ENCODE assay signal across 8 cellular contexts in the genomic region with DNA sequence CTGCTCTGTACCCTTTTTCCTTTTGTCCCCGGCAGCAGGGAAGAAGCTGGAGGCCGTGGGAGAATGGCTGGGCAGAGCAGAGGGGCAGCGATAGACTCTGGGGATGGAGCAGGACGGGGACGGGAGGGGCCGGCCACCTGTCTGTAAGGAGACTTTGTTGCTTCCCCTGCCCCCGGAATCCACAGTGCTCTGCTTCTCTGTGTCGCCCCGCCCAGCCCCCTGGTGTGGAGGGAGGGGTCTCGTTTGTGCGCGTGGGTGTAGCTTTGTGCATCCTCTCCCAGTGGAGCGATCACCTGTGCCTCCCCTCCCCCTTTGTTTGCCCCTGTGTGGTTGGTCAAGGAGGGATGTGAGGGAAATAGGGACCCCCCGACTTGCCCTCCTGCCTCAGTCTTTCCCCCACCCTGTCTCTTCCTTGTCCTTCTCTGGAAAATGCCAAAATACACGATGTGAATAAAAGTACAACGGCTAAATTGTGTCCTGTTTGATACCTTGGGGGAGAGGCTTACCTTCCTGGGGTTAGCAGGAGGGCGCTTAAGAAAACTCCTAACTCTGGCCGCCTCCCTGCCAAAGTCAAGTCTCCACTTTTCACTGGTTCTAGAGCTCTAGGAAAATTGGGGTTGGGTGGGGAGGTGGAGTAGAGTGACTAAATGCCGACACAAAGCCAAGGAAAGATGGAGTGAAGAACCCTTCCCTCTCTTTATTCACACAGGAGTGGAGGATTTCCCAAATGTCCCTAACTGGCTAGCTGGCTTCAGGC. TPM values are rescaled to one million over a fixed set of nuclear protein-coding genes. Genes with fewer than 3 reads are reported as not detected.
DNase-seq lines count a peak whose midpoint lies in the region; FAIRE-seq and TF ChIP-seq lines count a peak whose summit lies in the region.

No MANE protein-coding gene starts in this region.

- peak overlapping the region; percentile 99 for H3K27ac ChIP-seq in 22Rv1
- peak overlapping the region; percentile 80 for H3K27ac ChIP-seq in muscle layer of colon (ENCODE audit: low read depth, low read length)

- H3K9ac ChIP-seq in muscle layer of colon (ENCODE audit: low read length): peak overlapping the region; percentile 59

- DNase-seq in HTR-8/SVneo (ENCODE audit: insufficient read length, low spot score) (no peak), bronchial epithelial cell (ENCODE audit: low read depth) (no peak), GM13977 (ENCODE audit: low spot score) (no peak), mesenteric fat pad (ENCODE audit: low spot score) (no peak), G401 (ENCODE audit: low spot score) (no peak), superior temporal gyrus (ENCODE audit: extremely low spot score) (no peak)

- H3K9me3 ChIP-seq in muscle layer of colon (ENCODE audit: low read length): no peaks in the 10 kb centered on the region

- TF ChIP-seq CTCF in 22Rv1 (IDR thresholded peaks at IDR 0.05) (no peak), bronchial epithelial cell (IDR thresholded peaks at IDR 0.05; ENCODE audit: insufficient read depth, low read length, severe bottlenecking) (no peak), GM13977 (IDR thresholded peaks at IDR 0.05; ENCODE audit: extremely low read depth, insufficient read depth, missing control alignments) (no peak)

- FAIRE-seq in HTR-8/SVneo (lab: Jason Lieb, UNC) (peak; percentile 49), bronchial epithelial cell (lab: Jason Lieb, UNC) (peak; percentile 94)

- no peaks in the 10 kb centered on the region for H3K27me3 ChIP-seq in bronchial epithelial cell (ENCODE audit: control insufficient read depth, insufficient read depth, low read length)
- no peaks in the 10 kb centered on the region for H3K27me3 ChIP-seq in muscle layer of colon (ENCODE audit: control insufficient read depth in 1 of 2, insufficient read depth in 2 of 2, low read length in 2 of 2)

- H3K4me3 ChIP-seq in bronchial epithelial cell (ENCODE audit: low read depth, low read length) (no peak overlapping the region), muscle layer of colon (ENCODE audit: low read depth in 1 of 2, low read length in 2 of 2) (peak overlapping the region; percentile 28 to 61)

- peaks cover 27% of the 10 kb centered on the region for H3K4me1 ChIP-seq in muscle layer of colon (ENCODE audit: insufficient read depth, low read length)

- in situ Hi-C loops in GM13977 (cut with MboI; ENCODE audit: low pct_unique_long_range_greater_than_20kb, low sequenced_read_pairs, unreplicated experiment): no loop called here
- in situ Hi-C loops in G401 (cut with HindIII; ENCODE audit: low sequenced_read_pairs): no loop called here

- H3K36me3 ChIP-seq in bronchial epithelial cell (ENCODE audit: control insufficient read depth, insufficient read depth, low read length) (peaks cover 36% of the 10 kb centered on the region), muscle layer of colon (ENCODE audit: insufficient read depth, low read length) (peaks cover 60% of the 10 kb centered on the region)

RNA-seq across cellular contexts. Expression of gene TPI1, which starts 1.0 kb away (rescaled TPM):
- total RNA-seq in bronchial epithelial cell (1,194 and 1,306 TPM in 2 replicates), mesenteric fat pad (383 TPM)
- total RNA-seq in G401 (2014; rRNA removed; shearing (Covaris generic)): 1,506 and 1,683 TPM in 2 replicates

RNA-seq across cellular contexts. Expression of gene SPSB2, which starts 6.8 kb away (rescaled TPM):
- total RNA-seq in bronchial epithelial cell (7.9 and 12.5 TPM in 2 replicates), mesenteric fat pad (4.6 TPM)
- 30.6 and 38.3 TPM in 2 replicates for total RNA-seq in G401 (2014; rRNA removed; shearing (Covaris generic))

RNA-seq across cellular contexts. Expression of gene USP5, which starts 14.4 kb away (rescaled TPM):
- 45.0 and 46.9 TPM in 2 replicates for total RNA-seq in bronchial epithelial cell
- 74.8 TPM for total RNA-seq in mesenteric fat pad
- total RNA-seq in G401 (2014; rRNA removed; shearing (Covaris generic)): 137 and 156 TPM in 2 replicates

RNA-seq across cellular contexts. Expression of gene CDCA3, which starts 15.3 kb away (rescaled TPM):
- 0.26 and 0.51 TPM in 2 replicates for total RNA-seq in bronchial epithelial cell
- 0.16 TPM for total RNA-seq in mesenteric fat pad
- 84.2 and 103 TPM in 2 replicates for total RNA-seq in G401 (2014; rRNA removed; shearing (Covaris generic))

RNA-seq across cellular contexts. Expression of gene GNB3, which starts 25.6 kb away (rescaled TPM):
- total RNA-seq in bronchial epithelial cell (0.38 and 0.53 TPM in 2 replicates), mesenteric fat pad (1.2 TPM)
- 0.25 and 3.8 TPM in 2 replicates for total RNA-seq in G401 (2014; rRNA removed; shearing (Covaris generic))
